ENCODE assay signal across 1 cellular context in the genomic region with DNA sequence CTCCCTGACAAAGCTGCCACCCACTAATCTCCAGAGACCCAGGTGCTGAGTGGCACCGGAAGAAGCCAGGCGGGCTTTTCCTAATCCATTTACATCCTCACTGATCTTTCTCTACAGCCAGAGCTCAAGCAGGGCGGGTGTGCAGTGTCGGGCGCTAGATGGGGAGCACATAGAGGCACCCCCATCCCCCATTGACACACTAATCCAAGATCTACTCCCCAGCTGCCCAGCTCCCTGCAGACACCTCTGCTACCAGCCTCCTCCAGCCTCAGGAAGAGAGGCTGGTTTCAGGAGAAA.
TF ChIP-seq lines count a peak whose summit lies in the region.

No MANE protein-coding gene starts in this region.

TF ChIP-seq in H1, 55 proteins besides CTCF, POLR2A, EP300 and RAD21:
- TF ChIP-seq KDM5A (IDR thresholded peaks at IDR 0.05; ENCODE audit: low read length), result no peak
- TF ChIP-seq TAF1 (IDR thresholded peaks at IDR 0.05; ENCODE audit: low read depth, low read length), result no peak
- no peak for TF ChIP-seq HDAC2 (IDR thresholded peaks at IDR 0.05; ENCODE audit: borderline replicate concordance in 1 of 2, low read depth in 2 of 2, low read length in 2 of 2)
- TF ChIP-seq, protein P1, sequence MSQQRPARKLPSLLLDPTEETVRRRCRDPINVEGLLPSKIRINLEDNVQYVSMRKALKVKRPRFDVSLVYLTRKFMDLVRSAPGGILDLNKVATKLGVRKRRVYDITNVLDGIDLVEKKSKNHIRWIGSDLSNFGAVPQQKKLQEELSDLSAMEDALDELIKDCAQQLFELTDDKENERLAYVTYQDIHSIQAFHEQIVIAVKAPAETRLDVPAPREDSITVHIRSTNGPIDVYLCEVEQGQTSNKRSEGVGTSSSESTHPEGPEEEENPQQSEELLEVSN (IDR thresholded peaks at IDR 0.05), result no peak
- TF ChIP-seq FOSL1 (IDR thresholded peaks at IDR 0.05; ENCODE audit: insufficient read depth, low read depth, low read length), result no peak
- no peak for TF ChIP-seq HDAC6 (IDR thresholded peaks at IDR 0.05; ENCODE audit: low read depth, low read length)
- TF ChIP-seq, protein P2, sequence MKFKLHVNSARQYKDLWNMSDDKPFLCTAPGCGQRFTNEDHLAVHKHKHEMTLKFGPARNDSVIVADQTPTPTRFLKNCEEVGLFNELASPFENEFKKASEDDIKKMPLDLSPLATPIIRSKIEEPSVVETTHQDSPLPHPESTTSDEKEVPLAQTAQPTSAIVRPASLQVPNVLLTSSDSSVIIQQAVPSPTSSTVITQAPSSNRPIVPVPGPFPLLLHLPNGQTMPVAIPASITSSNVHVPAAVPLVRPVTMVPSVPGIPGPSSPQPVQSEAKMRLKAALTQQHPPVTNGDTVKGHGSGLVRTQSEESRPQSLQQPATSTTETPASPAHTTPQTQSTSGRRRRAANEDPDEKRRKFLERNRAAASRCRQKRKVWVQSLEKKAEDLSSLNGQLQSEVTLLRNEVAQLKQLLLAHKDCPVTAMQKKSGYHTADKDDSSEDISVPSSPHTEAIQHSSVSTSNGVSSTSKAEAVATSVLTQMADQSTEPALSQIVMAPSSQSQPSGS (IDR thresholded peaks at IDR 0.05; ENCODE audit: low read length), result no peak
